22 cellular contexts compared by ENCODE assay signal in genomic region chr2:238487652-238488346, GRCh38.
"Had no signal": no experiment of that assay in that cellular context is flagged by ENCODE, and none has a peak within 500 bp of the region (broad histone marks: within the 10 kb centered on the region; RNA-seq: fewer than 3 reads in every experiment).

No MANE protein-coding gene starts in this region.

- ATAC-seq: activated T-cell treated with anti-CD3 and anti-CD28 coated beads, Interleukin-2, amount 50 U/mL, for 4 hours; activated T-helper 17 cell treated with anti-CD3 and anti-CD28 coated beads, Interleukin-2, amount 50 U/mL, for 72 hours; left cardiac atrium; right cardiac atrium had no signal

- H3K4me1 ChIP-seq: breast epithelium, esophagus squamous epithelium had no signal

- H3K27me3 ChIP-seq: breast epithelium, esophagus squamous epithelium had no signal

- H3K9me3 ChIP-seq: breast epithelium, esophagus squamous epithelium, thoracic aorta had no signal

- H3K27ac ChIP-seq: breast epithelium, esophagus squamous epithelium, thoracic aorta, VCaP had no signal

- H3K36me3 ChIP-seq: breast epithelium, esophagus squamous epithelium, thoracic aorta had no signal

- H3K4me3 ChIP-seq: breast epithelium, esophagus squamous epithelium, thoracic aorta had no signal

- DNase-seq: activated CD4-positive, alpha-beta memory T cell treated with anti-CD3 and anti-CD28 coated beads for 36 hours; activated CD4-positive, alpha-beta T cell treated with anti-CD3 and anti-CD28 coated beads for 48 hours; activated gamma-delta T cell treated with Interleukin-2 at 50 U/mL for 16 hours; activated naive CD4-positive, alpha-beta T cell treated with anti-CD3 and anti-CD28 coated beads, Interleukin-2, amount 50 U/mL, for 16 hours; activated T-cell treated with anti-CD3 and anti-CD28 coated beads, Interleukin-2, amount 50 U/mL, for 4 hours; effector CD4-positive, alpha-beta T cell; esophagus squamous epithelium; foreskin melanocyte; hippocampal formation; left cardiac atrium; mammary epithelial cell; nucleus accumbens; right cardiac atrium; stimulated activated CD4-positive, alpha-beta T cell treated with anti-CD3 and anti-CD28 coated beads, Interleukin-2, amount 100 ng/mL, for 48 hours; stimulated activated naive CD4-positive, alpha-beta T cell treated with Interleukin-2 at 50 U/mL for 16 hours; SW 1271; T-helper 9 cell; trophoblast cell had no signal
